Comparison of ENCODE assay signal across 21 cellular contexts in the genomic region with DNA sequence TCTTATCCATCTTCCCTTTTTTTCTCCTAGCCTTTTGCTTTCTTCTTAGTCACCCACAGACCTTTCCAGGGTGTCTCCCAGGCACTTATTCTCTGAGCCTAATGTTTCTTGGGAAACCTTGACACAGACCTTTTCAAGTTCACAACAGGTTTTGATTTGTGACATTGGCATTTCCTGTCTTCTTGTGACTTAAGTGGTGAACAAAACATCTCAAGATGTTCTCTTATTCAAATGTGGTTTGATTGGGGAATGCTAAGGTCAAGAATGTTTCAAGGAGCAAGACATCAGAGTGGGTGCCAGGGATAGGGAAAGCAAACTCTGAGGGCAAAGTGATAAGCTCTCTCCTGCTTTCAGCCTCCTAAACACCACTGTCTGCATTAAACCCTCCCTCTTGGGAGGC.
DNase-seq lines count a peak whose midpoint lies in the region; ATAC-seq and TF ChIP-seq lines count a peak whose summit lies in the region.
"Had no signal": no experiment of that assay in that cellular context is flagged by ENCODE, and none has a peak within 500 bp of the region (broad histone marks: within the 10 kb centered on the region; RNA-seq: fewer than 3 reads in every experiment).

No MANE protein-coding gene starts in this region.

- POLR2A ChIA-PET in WTC11 (lab: Charles Lee), result no interaction called here

- peaks cover 21% of the 10 kb centered on the region for H3K4me1 ChIP-seq in hepatocyte (ENCODE audit: insufficient read depth)

- no peaks in the 10 kb centered on the region for H3K79me2 ChIP-seq in hepatocyte

- no peak overlapping the region for H3K27ac ChIP-seq in hepatocyte
- H3K27ac ChIP-seq: brain microvascular endothelial cell, foreskin keratinocyte, KMS-11 had no signal

- no peaks in the 10 kb centered on the region for H3K9me3 Mint-ChIP-seq in WTC11
- H3K9me3 Mint-ChIP-seq: CD8-positive, alpha-beta memory T cell; neural crest cell; T-helper 2 cell treated with Interferon-gamma antibody and Interleukin-4, amounts not matched to agents 5 μg/mL and 100 μg/mL, for 36 hours had no signal

- peak overlapping the region; percentile 62 for H3K4me2 ChIP-seq in hepatocyte
- H3K4me2 ChIP-seq: KMS-11 had no signal

- no peaks in the 10 kb centered on the region for H3K9me3 ChIP-seq in T-helper 17 cell (ENCODE audit: control insufficient read depth, low read length, poor library complexity, severe bottlenecking)
- no peaks in the 10 kb centered on the region for H3K9me3 ChIP-seq in hepatocyte (ENCODE audit: low read depth)

- H3K4me3 ChIP-seq in hepatocyte, result no peak overlapping the region

- no peak for ATAC-seq in T-helper 17 cell
- no peak for ATAC-seq in GM18519 (IDR thresholded peaks at IDR 0.05; ENCODE audit: low FRiP score, unreplicated experiment)
- no peak for ATAC-seq in WTC11
- ATAC-seq: foreskin keratinocyte had no signal

- no peaks in the 10 kb centered on the region for H4K20me1 ChIP-seq in hepatocyte (ENCODE audit: insufficient read depth, poor library complexity, severe bottlenecking)

- H2AFZ ChIP-seq in hepatocyte, result no peak overlapping the region

- DNase-seq in GM04504 (ENCODE audit: low read depth) (peak; percentile 75), T-helper 17 cell (no peak), hepatocyte (ENCODE audit: low spot score) (no peak), posterior cingulate gyrus (no peak), WTC11 (ENCODE audit: low spot score) (no peak), GM10266 (ENCODE audit: extremely low spot score) (no peak)
- DNase-seq: activated CD4-positive, alpha-beta T cell treated with anti-CD3 and anti-CD28 coated beads for 48 hours; activated naive CD4-positive, alpha-beta T cell treated with anti-CD3 and anti-CD28 coated beads, Interleukin-2, amount 50 U/mL, for 16 hours; activated T-cell treated with anti-CD3 and anti-CD28 coated beads for 4 hours; brain microvascular endothelial cell; CD8-positive, alpha-beta memory T cell; NCI-H1417 treated with DMSO at 0.1 percent for 48 hours; NK-92 treated with Interleukin-12 subunit alpha and Interleukin-12 subunit beta, amount 100 ng/mL, for 24 hours; Right ventricle myocardium superior; stimulated activated CD4-positive, alpha-beta T cell treated with anti-CD3 and anti-CD28 coated beads, Interleukin-4, amount 100 ng/mL, for 1 hour; stimulated activated CD8-positive, alpha-beta memory T cell treated with anti-CD3 and anti-CD28 coated beads, Interleukin-4, amount 100 ng/mL, for 48 hours had no signal

- H3K27ac Mint-ChIP-seq in T-helper 17 cell, result no peak overlapping the region
- no peak overlapping the region for H3K27ac Mint-ChIP-seq in WTC11
- H3K27ac Mint-ChIP-seq: CD8-positive, alpha-beta memory T cell; T-helper 2 cell treated with Interferon-gamma antibody and Interleukin-4, amounts not matched to agents 5 μg/mL and 100 μg/mL, for 36 hours had no signal

- H3K9me2 ChIP-seq in hepatocyte (replicated peaks; ENCODE audit: insufficient read depth), result no peaks in the 10 kb centered on the region

- CTCF ChIA-PET in WTC11 (lab: Charles Lee), result no interaction called here

- H3K27me3 Mint-ChIP-seq in T-helper 17 cell (peaks cover 23% of the 10 kb centered on the region), WTC11 (ENCODE audit: low read depth) (no peaks in the 10 kb centered on the region)

- TF ChIP-seq CTCF in hepatocyte (IDR thresholded peaks at IDR 0.05; ENCODE audit: poor library complexity) (no peak), WTC11 (IDR thresholded peaks at IDR 0.05) (no peak), GM10266 (IDR thresholded peaks at IDR 0.05; ENCODE audit: control insufficient read depth, insufficient read depth, low read depth, missing control alignments) (no peak)

- H3K4me1 Mint-ChIP-seq in T-helper 17 cell (no peaks in the 10 kb centered on the region), WTC11 (0 out of 2 replicates have a peak, but pooled peaks cover 2% of the 10 kb centered on the region)
- H3K4me1 Mint-ChIP-seq: CD8-positive, alpha-beta memory T cell had no signal

- H3K36me3 ChIP-seq in hepatocyte (replicated peaks; ENCODE audit: insufficient read depth, low read depth), result no peaks in the 10 kb centered on the region
- H3K36me3 ChIP-seq: brain microvascular endothelial cell had no signal

- H3K4me3 Mint-ChIP-seq in T-helper 17 cell (peak overlapping the region; percentile 57), WTC11 (no peak overlapping the region)
- H3K4me3 Mint-ChIP-seq: CD8-positive, alpha-beta memory T cell; neural crest cell; T-helper 2 cell treated with Interferon-gamma antibody and Interleukin-4, amounts not matched to agents 5 μg/mL and 100 μg/mL, for 36 hours had no signal

- no peaks in the 10 kb centered on the region for H3K27me3 ChIP-seq in hepatocyte
- H3K27me3 ChIP-seq: brain microvascular endothelial cell, foreskin keratinocyte had no signal

- intact Hi-C loops in posterior cingulate gyrus (cut with DNase I), result no loop called here

- peaks cover 2% of the 10 kb centered on the region for H3K36me3 Mint-ChIP-seq in T-helper 17 cell (ENCODE audit: low read depth)
- H3K36me3 Mint-ChIP-seq in WTC11, result no peaks in the 10 kb centered on the region
- H3K36me3 Mint-ChIP-seq: CD8-positive, alpha-beta memory T cell had no signal

TF ChIP-seq in WTC11, 78 proteins besides CTCF, POLR2A, EP300 and RAD21 (continues in another document):
- TF ChIP-seq TEAD1 (CRISPR knock-in tag; IDR thresholded peaks at IDR 0.05), result no peak
- TF ChIP-seq, protein P1, sequence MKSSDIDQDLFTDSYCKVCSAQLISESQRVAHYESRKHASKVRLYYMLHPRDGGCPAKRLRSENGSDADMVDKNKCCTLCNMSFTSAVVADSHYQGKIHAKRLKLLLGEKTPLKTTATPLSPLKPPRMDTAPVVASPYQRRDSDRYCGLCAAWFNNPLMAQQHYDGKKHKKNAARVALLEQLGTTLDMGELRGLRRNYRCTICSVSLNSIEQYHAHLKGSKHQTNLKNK (CRISPR knock-in tag; IDR thresholded peaks at IDR 0.05), result no peak
- TF ChIP-seq, protein P2, sequence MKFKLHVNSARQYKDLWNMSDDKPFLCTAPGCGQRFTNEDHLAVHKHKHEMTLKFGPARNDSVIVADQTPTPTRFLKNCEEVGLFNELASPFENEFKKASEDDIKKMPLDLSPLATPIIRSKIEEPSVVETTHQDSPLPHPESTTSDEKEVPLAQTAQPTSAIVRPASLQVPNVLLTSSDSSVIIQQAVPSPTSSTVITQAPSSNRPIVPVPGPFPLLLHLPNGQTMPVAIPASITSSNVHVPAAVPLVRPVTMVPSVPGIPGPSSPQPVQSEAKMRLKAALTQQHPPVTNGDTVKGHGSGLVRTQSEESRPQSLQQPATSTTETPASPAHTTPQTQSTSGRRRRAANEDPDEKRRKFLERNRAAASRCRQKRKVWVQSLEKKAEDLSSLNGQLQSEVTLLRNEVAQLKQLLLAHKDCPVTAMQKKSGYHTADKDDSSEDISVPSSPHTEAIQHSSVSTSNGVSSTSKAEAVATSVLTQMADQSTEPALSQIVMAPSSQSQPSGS (CRISPR knock-in tag; IDR thresholded peaks at IDR 0.05; ENCODE audit: borderline replicate concordance, low read depth), result no peak
- TF ChIP-seq NR1H2 (CRISPR knock-in tag; IDR thresholded peaks at IDR 0.05), result no peak
- TF ChIP-seq, protein P3, sequence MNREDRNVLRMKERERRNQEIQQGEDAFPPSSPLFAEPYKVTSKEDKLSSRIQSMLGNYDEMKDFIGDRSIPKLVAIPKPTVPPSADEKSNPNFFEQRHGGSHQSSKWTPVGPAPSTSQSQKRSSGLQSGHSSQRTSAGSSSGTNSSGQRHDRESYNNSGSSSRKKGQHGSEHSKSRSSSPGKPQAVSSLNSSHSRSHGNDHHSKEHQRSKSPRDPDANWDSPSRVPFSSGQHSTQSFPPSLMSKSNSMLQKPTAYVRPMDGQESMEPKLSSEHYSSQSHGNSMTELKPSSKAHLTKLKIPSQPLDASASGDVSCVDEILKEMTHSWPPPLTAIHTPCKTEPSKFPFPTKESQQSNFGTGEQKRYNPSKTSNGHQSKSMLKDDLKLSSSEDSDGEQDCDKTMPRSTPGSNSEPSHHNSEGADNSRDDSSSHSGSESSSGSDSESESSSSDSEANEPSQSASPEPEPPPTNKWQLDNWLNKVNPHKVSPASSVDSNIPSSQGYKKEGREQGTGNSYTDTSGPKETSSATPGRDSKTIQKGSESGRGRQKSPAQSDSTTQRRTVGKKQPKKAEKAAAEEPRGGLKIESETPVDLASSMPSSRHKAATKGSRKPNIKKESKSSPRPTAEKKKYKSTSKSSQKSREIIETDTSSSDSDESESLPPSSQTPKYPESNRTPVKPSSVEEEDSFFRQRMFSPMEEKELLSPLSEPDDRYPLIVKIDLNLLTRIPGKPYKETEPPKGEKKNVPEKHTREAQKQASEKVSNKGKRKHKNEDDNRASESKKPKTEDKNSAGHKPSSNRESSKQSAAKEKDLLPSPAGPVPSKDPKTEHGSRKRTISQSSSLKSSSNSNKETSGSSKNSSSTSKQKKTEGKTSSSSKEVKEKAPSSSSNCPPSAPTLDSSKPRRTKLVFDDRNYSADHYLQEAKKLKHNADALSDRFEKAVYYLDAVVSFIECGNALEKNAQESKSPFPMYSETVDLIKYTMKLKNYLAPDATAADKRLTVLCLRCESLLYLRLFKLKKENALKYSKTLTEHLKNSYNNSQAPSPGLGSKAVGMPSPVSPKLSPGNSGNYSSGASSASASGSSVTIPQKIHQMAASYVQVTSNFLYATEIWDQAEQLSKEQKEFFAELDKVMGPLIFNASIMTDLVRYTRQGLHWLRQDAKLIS (CRISPR knock-in tag; IDR thresholded peaks at IDR 0.05; ENCODE audit: borderline replicate concordance), result no peak
- TF ChIP-seq ELF4 (CRISPR knock-in tag; IDR thresholded peaks at IDR 0.05; ENCODE audit: low read depth), result no peak
- no peak for TF ChIP-seq SP1 (CRISPR knock-in tag; conservative IDR thresholded peaks at IDR 0.05)
- TF ChIP-seq CBFB (CRISPR knock-in tag; IDR thresholded peaks at IDR 0.05; ENCODE audit: low read depth), result no peak
